ENCODE assay signal across 8 cellular contexts in genomic region chr14:103715052-103716000, GRCh38. TPM values are rescaled to one million over a fixed set of nuclear protein-coding genes. Genes with fewer than 3 reads are reported as not detected.
DNase-seq lines count a peak whose midpoint lies in the region; ATAC-seq and TF ChIP-seq lines count a peak whose summit lies in the region.

Gene XRCC3, minus strand, starts transcription at chr14:103715451. Its CDS starts 4,364 bp downstream, at chr14:103711087.
Gene ZFYVE21, plus strand, starts transcription at chr14:103715810. Its CDS starts 32 bp downstream, at chr14:103715842.

- TF ChIP-seq CTCF in HFF-Myc (IDR thresholded peaks at IDR 0.05; ENCODE audit: low read depth, low read length, missing control alignments) (no peak), gastroesophageal sphincter (IDR thresholded peaks at IDR 0.05) (no peak), neutrophil (IDR thresholded peaks at IDR 0.05) (no peak)

- H3K4me3 ChIP-seq in HFF-Myc (replicated peaks; ENCODE audit: low read depth, low read length), result peak within 1 kb of the TSS; percentile 75
- peak within 1 kb of the TSS; percentile 74 to 99 for H3K4me3 ChIP-seq in gastroesophageal sphincter
- peak within 1 kb of the TSS; percentile 66 to 73 for H3K4me3 ChIP-seq in neutrophil (ENCODE audit: low read depth in 1 of 2, low read length in 1 of 2)

- intact Hi-C loops in activated naive CD4-positive, alpha-beta T cell treated with anti-CD3 and anti-CD28 coated beads for 36 hours (cut with micrococcal nuclease), result loop anchor here (1.0 to 2.0 kb wide), 4 partner anchors 86 to 381 kb away; partner anchors contain the start of genes BAG5, COA8, EIF5 and KLC1

- peak; percentile 97 for ATAC-seq in gastroesophageal sphincter

- H3K27me3 Mint-ChIP-seq in activated naive CD4-positive, alpha-beta T cell treated with anti-CD3 and anti-CD28 coated beads for 36 hours (ENCODE audit: low read depth), result no peaks in the 10 kb centered on the region

- CTCF ChIA-PET in activated naive CD4-positive, alpha-beta T cell treated with anti-CD3 and anti-CD28 coated beads for 36 hours (lab: Charles Lee), result no interaction called here

- no peaks in the 10 kb centered on the region for H3K9me3 ChIP-seq in gastroesophageal sphincter
- no peaks in the 10 kb centered on the region for H3K9me3 ChIP-seq in neutrophil

- H3K36me3 Mint-ChIP-seq in activated naive CD4-positive, alpha-beta T cell treated with anti-CD3 and anti-CD28 coated beads for 36 hours (ENCODE audit: low read depth), result peaks cover 19% of the 10 kb centered on the region

- peak; percentile 100 for DNase-seq in GM03348 (ENCODE audit: low spot score)
- peak; percentile 99 for DNase-seq in HFF-Myc (ENCODE audit: extremely low read depth, low read depth)
- peak; percentile 99 for DNase-seq in NAMALWA (ENCODE audit: low spot score)
- peak; percentile 97 for DNase-seq in SK-N-DZ (ENCODE audit: low spot score)
- DNase-seq in activated naive CD4-positive, alpha-beta T cell treated with anti-CD3 and anti-CD28 coated beads for 36 hours, result peak; percentile 100
- DNase-seq in superior temporal gyrus (ENCODE audit: extremely low spot score), result peak; percentile 99

- no peaks in the 10 kb centered on the region for H3K36me3 ChIP-seq in gastroesophageal sphincter
- no peaks in the 10 kb centered on the region for H3K36me3 ChIP-seq in neutrophil

- peak; percentile 94 to 96 for TF ChIP-seq POLR2A in gastroesophageal sphincter (IDR thresholded peaks at IDR 0.05)

- peaks cover 45% of the 10 kb centered on the region for H3K4me1 Mint-ChIP-seq in activated naive CD4-positive, alpha-beta T cell treated with anti-CD3 and anti-CD28 coated beads for 36 hours (ENCODE audit: low read depth)

- peak within 1 kb of the TSS; percentile 51 to 98 (median 94) for H3K27ac ChIP-seq in gastroesophageal sphincter
- peak within 1 kb of the TSS; percentile 76 for H3K27ac ChIP-seq in neutrophil

- no peak for TF ChIP-seq EP300 in gastroesophageal sphincter (IDR thresholded peaks at IDR 0.05)

- peaks cover 0 to 84% (median 40%) of the 10 kb centered on the region in 3 donors for H3K4me1 ChIP-seq in gastroesophageal sphincter
- peaks cover 13 to 18% of the 10 kb centered on the region in 2 experiments for H3K4me1 ChIP-seq in neutrophil (ENCODE audit: control insufficient read depth in 1 of 2, insufficient read depth in 1 of 2, low read depth in 1 of 2, low read length in 1 of 2)

- peak within 1 kb of the TSS; percentile 86 for H3K27ac Mint-ChIP-seq in activated naive CD4-positive, alpha-beta T cell treated with anti-CD3 and anti-CD28 coated beads for 36 hours

- no peaks in the 10 kb centered on the region for H3K9me3 Mint-ChIP-seq in activated naive CD4-positive, alpha-beta T cell treated with anti-CD3 and anti-CD28 coated beads for 36 hours

- H3K27me3 ChIP-seq in gastroesophageal sphincter (no peaks in the 10 kb centered on the region), neutrophil (peaks cover 4% of the 10 kb centered on the region)

- 0% methylated on average over 5 of the region's 121 CpGs; no CpG with 5 or more reads in 1 of the 2 donors for WGBS in gastroesophageal sphincter (ENCODE audit: low coverage in 1 of 2), 2 donors

- H3K4me3 Mint-ChIP-seq in activated naive CD4-positive, alpha-beta T cell treated with anti-CD3 and anti-CD28 coated beads for 36 hours, result peak within 1 kb of the TSS; percentile 93

RNA-seq across cellular contexts. Expression of gene XRCC3, which starts in this region (rescaled TPM):
- 33.5 and 41.9 TPM in 2 replicates for polyA plus RNA-seq in SK-N-DZ (2014; cell fraction: cytosol; rRNA removed)
- 61.4 and 67.5 TPM in 2 replicates for polyA plus RNA-seq in SK-N-DZ (2014; cell fraction: nucleus; rRNA removed)
- 10 to 100 TPM; 49.0 to 50.4 TPM for total RNA-seq in activated naive CD4-positive, alpha-beta T cell treated with anti-CD3 and anti-CD28 coated beads for 36 hours
- total RNA-seq in gastroesophageal sphincter, result 1 to 10 TPM; 1.2 to 7.8 (median 3.6) TPM

RNA-seq across cellular contexts. Expression of gene ZFYVE21, which starts in this region (rescaled TPM):
- 20.8 and 20.9 TPM in 2 replicates for polyA plus RNA-seq in SK-N-DZ (2014; cell fraction: cytosol; rRNA removed)
- 52.4 and 53.0 TPM in 2 replicates for polyA plus RNA-seq in SK-N-DZ (2014; cell fraction: nucleus; rRNA removed)
- total RNA-seq in activated naive CD4-positive, alpha-beta T cell treated with anti-CD3 and anti-CD28 coated beads for 36 hours, result 10 to 100 TPM in 1 of 2 experiments, 1 to 10 TPM in 1; 9.1 to 10.4 TPM
- total RNA-seq in gastroesophageal sphincter, result 100 to 1,000 TPM; 128 to 268 (median 205) TPM

Comparison
In these comparisons a context has a peak if more than half of its experiments do, and no peak if none do; other contexts are left out.
1. Peak in every context shown above with its lines: DNase-seq, ATAC-seq, H3K4me3 ChIP-seq and H3K27ac ChIP-seq.
2. RNA of gene XRCC3 (total RNA-seq): 49.0 to 50.4 TPM in activated naive CD4-positive, alpha-beta T cell treated with anti-CD3 and anti-CD28 coated beads for 36 hours; 1.2 to 7.8 TPM in gastroesophageal sphincter; every median in the first group is over 4 times any median in the second.
3. RNA of gene ZFYVE21 (total RNA-seq): 128 to 268 TPM in gastroesophageal sphincter; 9.1 to 10.4 TPM in activated naive CD4-positive, alpha-beta T cell treated with anti-CD3 and anti-CD28 coated beads for 36 hours; every median in the first group is over 10 times any median in the second.